Comparison of ENCODE assay signal across 9 cellular contexts in genomic region chr20:56835829-56836228, GRCh38.
"Had no signal": no experiment of that assay in that cellular context is flagged by ENCODE, and none has a peak within 500 bp of the region (broad histone marks: within the 10 kb centered on the region; RNA-seq: fewer than 3 reads in every experiment).

No MANE protein-coding gene starts in this region.

- H3K9me3 ChIP-seq: HAP-1 had no signal

- H2AFZ ChIP-seq: GM23248 had no signal

- DNase-seq: GM23248, GOT3, H7, IMR-90, KG1 had no signal

- H3K27ac ChIP-seq: GM23248, HL-60 had no signal

- ATAC-seq: HCT116, K562 had no signal

- H3K4me3 ChIP-seq: GM23248, HAP-1, K562 had no signal

- H3K36me3 ChIP-seq: HAP-1 had no signal

- H3K4me1 ChIP-seq: HAP-1 had no signal

- FAIRE-seq: K562 had no signal

- H3K9ac ChIP-seq: GM23248 had no signal
